In the genomic region with DNA sequence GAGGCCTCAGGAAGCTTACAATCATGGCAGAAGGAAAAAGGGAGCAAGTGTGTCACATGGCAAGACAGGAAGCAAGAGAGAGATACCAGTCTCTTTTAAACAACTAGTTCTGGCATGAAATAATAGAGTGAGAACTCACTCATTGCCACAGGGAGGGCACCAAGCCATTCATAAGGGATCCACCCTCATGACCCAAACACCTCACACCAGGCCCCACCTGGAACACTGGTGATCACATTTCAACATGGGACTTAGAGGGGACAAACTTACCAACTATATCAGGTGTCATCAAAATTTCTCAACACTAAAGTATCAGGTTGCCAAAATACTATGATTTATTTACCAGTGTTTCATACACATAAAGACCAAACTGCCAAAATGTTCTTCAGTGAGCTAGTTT, we compare ENCODE assay signal across 2 cellular contexts. TPM values are rescaled to one million over a fixed set of nuclear protein-coding genes. Genes with fewer than 3 reads are reported as not detected.
"Had no signal": no experiment of that assay in that cellular context is flagged by ENCODE, and none has a peak within 500 bp of the region (broad histone marks: within the 10 kb centered on the region; RNA-seq: fewer than 3 reads in every experiment).

No MANE protein-coding gene starts in this region.

RNA-seq across cellular contexts. Expression of a gene that starts 55.8 kb away (rescaled TPM):
- total RNA-seq: ascending aorta, bronchial epithelial cell had no signal
